In the genomic region with DNA sequence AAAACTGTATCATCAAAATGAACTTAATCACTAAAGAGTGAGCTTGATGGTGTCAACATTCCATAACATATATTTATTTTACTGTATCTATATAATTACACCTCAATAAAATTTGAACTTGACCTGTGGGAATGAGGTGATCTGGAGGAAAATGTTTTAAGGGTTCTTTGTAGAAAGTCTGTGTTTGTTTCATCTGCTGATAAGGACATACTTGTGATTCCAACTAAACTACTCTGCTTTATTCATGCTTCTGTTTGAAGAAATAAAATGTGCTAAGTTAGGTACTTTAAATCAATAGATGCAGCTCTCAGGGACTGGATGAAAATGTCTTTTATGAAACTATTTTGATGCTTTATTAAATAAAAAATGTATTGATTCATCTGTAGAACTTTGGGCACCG, we compare ENCODE assay signal across 22 cellular contexts. TPM values are rescaled to one million over a fixed set of nuclear protein-coding genes. Genes with fewer than 3 reads are reported as not detected.
A peak's percentile ranks its signal among the peaks of the same experiment; 100 is the strongest.
DNase-seq lines count a peak whose midpoint lies in the region; ATAC-seq, FAIRE-seq and TF ChIP-seq lines count a peak whose summit lies in the region.
"Had no signal": no experiment of that assay in that cellular context is flagged by ENCODE, and none has a peak within 500 bp of the region (broad histone marks: within the 10 kb centered on the region; RNA-seq: fewer than 3 reads in every experiment).

No MANE protein-coding gene starts in this region.

- in situ Hi-C loops in transverse colon (cut with MboI; ENCODE audit: low pct_ligation_motif_present in 1 of 4, low pct_unique_long_range_greater_than_20kb in 1 of 4, low sequenced_read_pairs in 3 of 4) = loop anchor here in 1 of 4 donors (25.0 kb wide), 1 partner anchor 110 kb away; no protein-coding TSS in a partner anchor

- 59% methylated on average over 1 of the region's 1 CpG for WGBS in A549 (ENCODE audit: missing lambda C conversion rate)
- 88% methylated on average over 1 of the region's 1 CpG for WGBS in smooth muscle cell (ENCODE audit: low lambda C conversion rate)
- 69 to 90% methylated on average over 1 of the region's 1 CpG for WGBS in transverse colon (ENCODE audit: low coverage in 1 of 2), 2 donors
- WGBS in aorta, 2 donors = 92 to 94% methylated on average over 1 of the region's 1 CpG

- no peaks in the 10 kb centered on the region for H3K27me3 ChIP-seq in smooth muscle cell (ENCODE audit: low read depth)
- H3K27me3 ChIP-seq in transverse colon = no peaks in the 10 kb centered on the region
- no peaks in the 10 kb centered on the region for H3K27me3 ChIP-seq in aorta (ENCODE audit: control insufficient read depth in 1 of 2, insufficient read depth in 2 of 2, low read length in 1 of 2)

- CTCF ChIA-PET in A549 (lab: Yijun Ruan, JAX) = interaction anchor here (0.7 to 6.2 kb wide), 3 partner anchors 13 to 396 kb away, joined by 3 to 28 read pairs (median 4); no protein-coding TSS in a partner anchor

- H3K4me2 ChIP-seq in A549 (0 out of 3 replicates have a peak overlapping the region, but pooled peaks have one; percentile 3), smooth muscle cell (no peak overlapping the region)
- H3K4me2 ChIP-seq: GM23338 had no signal

- no peaks in the 10 kb centered on the region for H3K79me2 ChIP-seq in smooth muscle cell (ENCODE audit: low read depth)

- H3K36me3 ChIP-seq in smooth muscle cell (ENCODE audit: low read depth) (no peaks in the 10 kb centered on the region), transverse colon (no peaks in the 10 kb centered on the region), aorta (ENCODE audit: control insufficient read depth in 1 of 2, insufficient read depth in 2 of 2, low read length in 1 of 2) (peaks cover 0 to 2% of the 10 kb centered on the region in 2 donors)

- no peak for TF ChIP-seq POLR2A in A549 (IDR thresholded peaks at IDR 0.05; ENCODE audit: low read length)
- no peak for TF ChIP-seq POLR2A in transverse colon (IDR thresholded peaks at IDR 0.05)

- no peak for ATAC-seq in A549
- ATAC-seq in aorta (ENCODE audit: low FRiP score) = no peak
- no peak for ATAC-seq in omental fat pad (ENCODE audit: low FRiP score)
- ATAC-seq: GM23338, HCT116 had no signal

- no peak for TF ChIP-seq CTCF in A549 (IDR thresholded peaks at IDR 0.05)
- no peak for TF ChIP-seq CTCF in fibroblast of the aortic adventitia (IDR thresholded peaks at IDR 0.05; ENCODE audit: insufficient read depth, low read length)
- no peak for TF ChIP-seq CTCF in smooth muscle cell (IDR thresholded peaks at IDR 0.05; ENCODE audit: borderline replicate concordance, insufficient read depth, poor library complexity, severe bottlenecking)
- TF ChIP-seq CTCF in transverse colon (IDR thresholded peaks at IDR 0.05) = no peak
- TF ChIP-seq CTCF in omental fat pad (IDR thresholded peaks at IDR 0.05) = no peak

- H3K9me3 ChIP-seq in A549 = 0 out of 3 replicates have a peak, but pooled peaks cover 3% of the 10 kb centered on the region
- no peaks in the 10 kb centered on the region for H3K9me3 ChIP-seq in smooth muscle cell (replicated peaks; ENCODE audit: low read depth)
- no peaks in the 10 kb centered on the region for H3K9me3 ChIP-seq in transverse colon
- H3K9me3 ChIP-seq in aorta (ENCODE audit: control insufficient read depth, low read length) = no peaks in the 10 kb centered on the region
- H3K9me3 ChIP-seq: Caco-2 had no signal

- FAIRE-seq in A549 (lab: Jason Lieb, UNC) = peak; percentile 63
- FAIRE-seq: A204.1, GM12891, GM18507 had no signal

- no peaks in the 10 kb centered on the region for H4K20me1 ChIP-seq in smooth muscle cell (ENCODE audit: low read depth)

- DNase-seq in A549 (ENCODE audit: low read depth in 1 of 2, low spot score in 1 of 2) (no peak), NCI-H226 (peak; percentile 42), fibroblast of the aortic adventitia (ENCODE audit: low read depth) (peak; percentile 25), smooth muscle cell (lab: John Stamatoyannopoulos, UW; ENCODE audit: unreplicated experiment) (no peak), transverse colon (no peak), aorta (no peak), omental fat pad (ENCODE audit: low spot score) (no peak)
- DNase-seq: ACHN; AML-193; C1 segment of cervical spinal cord; Caco-2; CD4-positive, alpha-beta memory T cell; DMS 273 treated with DMSO at 0.1 percent for 48 hours; DMS79; GF-D8; H9 had no signal

- POLR2A ChIA-PET in A549 (lab: Yijun Ruan, JAX) = no interaction called here

- intact Hi-C loops in transverse colon (cut with DNase I; ENCODE audit: low total_unique reads) = no loop called here
- intact Hi-C loops in aorta (cut with DNase I) = no loop called here

- no peaks in the 10 kb centered on the region for H3F3A ChIP-seq in smooth muscle cell (ENCODE audit: low read depth)

- H3K4me1 ChIP-seq in A549 (peaks cover 23% of the 10 kb centered on the region), smooth muscle cell (ENCODE audit: low read depth) (no peaks in the 10 kb centered on the region), transverse colon (no peaks in the 10 kb centered on the region), aorta (ENCODE audit: control insufficient read depth in 1 of 2, insufficient read depth in 2 of 2, low read length in 2 of 2) (peaks cover 0 to 3% of the 10 kb centered on the region in 2 donors)

- no peak overlapping the region for H3K9ac ChIP-seq in smooth muscle cell (ENCODE audit: low read depth)

- TF ChIP-seq EP300 in A549 (IDR thresholded peaks at IDR 0.05) (no peak), transverse colon (IDR thresholded peaks at IDR 0.05; ENCODE audit: low read depth) (no peak)

- no peak overlapping the region for H3K4me3 ChIP-seq in A549
- H3K4me3 ChIP-seq in fibroblast of the aortic adventitia (ENCODE audit: low read depth, low read length) = no peak overlapping the region
- no peak overlapping the region for H3K4me3 ChIP-seq in smooth muscle cell
- H3K4me3 ChIP-seq in transverse colon = no peak overlapping the region
- no peak overlapping the region for H3K4me3 ChIP-seq in aorta (ENCODE audit: low read length in 2 of 2)
- H3K4me3 ChIP-seq: GM23338 had no signal

- no peak overlapping the region for H2AFZ ChIP-seq in smooth muscle cell (ENCODE audit: low read depth)
- H2AFZ ChIP-seq: GM23338 had no signal

- H3K27ac ChIP-seq in A549 = no peak overlapping the region
- H3K27ac ChIP-seq in smooth muscle cell (ENCODE audit: low read depth) = peak overlapping the region; percentile 16
- H3K27ac ChIP-seq in transverse colon = no peak overlapping the region
- no peak overlapping the region for H3K27ac ChIP-seq in aorta (ENCODE audit: low read depth in 1 of 2, low read length in 2 of 2)
- H3K27ac ChIP-seq: 22Rv1 had no signal

- TF ChIP-seq RAD21 in A549 (conservative IDR thresholded peaks at IDR 0.05 in 1 of 2, IDR thresholded peaks at IDR 0.05 in 1 of 2) = no peak

TF ChIP-seq in A549, 52 proteins besides CTCF, POLR2A, EP300 and RAD21:
- TF ChIP-seq, protein P1, sequence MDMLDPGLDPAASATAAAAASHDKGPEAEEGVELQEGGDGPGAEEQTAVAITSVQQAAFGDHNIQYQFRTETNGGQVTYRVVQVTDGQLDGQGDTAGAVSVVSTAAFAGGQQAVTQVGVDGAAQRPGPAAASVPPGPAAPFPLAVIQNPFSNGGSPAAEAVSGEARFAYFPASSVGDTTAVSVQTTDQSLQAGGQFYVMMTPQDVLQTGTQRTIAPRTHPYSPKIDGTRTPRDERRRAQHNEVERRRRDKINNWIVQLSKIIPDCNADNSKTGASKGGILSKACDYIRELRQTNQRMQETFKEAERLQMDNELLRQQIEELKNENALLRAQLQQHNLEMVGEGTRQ (IDR thresholded peaks at IDR 0.05) = no peak

RNA-seq across cellular contexts. Expression of a gene that starts 11.6 kb away (rescaled TPM):
- 161 and 174 TPM in 2 replicates for polyA plus RNA-seq in A549 (2011; rRNA removed)
- polyA plus RNA-seq in A549 (2012; cell fraction: cytosol; rRNA removed) = 20.1 and 22.2 TPM in 2 replicates
- polyA plus RNA-seq in A549 (2012; cell fraction: nucleus; rRNA removed) = 20.3 and 34.8 TPM in 2 replicates
- polyA plus RNA-seq in A549 (2017; fragmentation: RNase III; extraction: RNeasy Plus Mini Kit Qiagen cat#74134 plus additional on column Dnase treatment) = 159 to 184 TPM (median 171 TPM) in 3 replicates
- 45.9 and 46.7 TPM in 2 replicates for polyA minus RNA-seq in A549 (2011; rRNA and poly(A)+ RNA removed)
- total RNA-seq in fibroblast of the aortic adventitia (ENCODE audit: low replicate concordance) = 46.1 and 114 TPM in 2 replicates
- 658 and 786 TPM in 2 replicates for total RNA-seq in smooth muscle cell
- polyA plus RNA-seq in smooth muscle cell = 293 and 372 TPM in 2 replicates
- 100 to 1,000 TPM in 2 of 4 donors, 10 to 100 TPM in 2; 18.9 to 178 (median 92.0) TPM for total RNA-seq in transverse colon
- total RNA-seq in aorta = 100 to 1,000 TPM; 109 to 147 TPM
- polyA plus RNA-seq in aorta = 10 to 100 TPM; 15.4 to 30.8 TPM
- 100 to 1,000 TPM in 3 of 4 donors, 10 to 100 TPM in 1; 35.3 to 180 (median 107) TPM for total RNA-seq in omental fat pad
- total RNA-seq: CD4-positive, alpha-beta memory T cell had no signal
- polyA plus RNA-seq: CD4-positive, alpha-beta memory T cell had no signal

Comparison
In these comparisons a context has a peak if more than half of its experiments do, and no peak if none do; other contexts are left out.
1. DNase-seq: peak in NCI-H226 (single experiment) and fibroblast of the aortic adventitia (single experiment); none in A549 (0 of 2), smooth muscle cell (single experiment), transverse colon (single experiment), aorta (0 of 2) and omental fat pad (single experiment).